In the genomic region with DNA sequence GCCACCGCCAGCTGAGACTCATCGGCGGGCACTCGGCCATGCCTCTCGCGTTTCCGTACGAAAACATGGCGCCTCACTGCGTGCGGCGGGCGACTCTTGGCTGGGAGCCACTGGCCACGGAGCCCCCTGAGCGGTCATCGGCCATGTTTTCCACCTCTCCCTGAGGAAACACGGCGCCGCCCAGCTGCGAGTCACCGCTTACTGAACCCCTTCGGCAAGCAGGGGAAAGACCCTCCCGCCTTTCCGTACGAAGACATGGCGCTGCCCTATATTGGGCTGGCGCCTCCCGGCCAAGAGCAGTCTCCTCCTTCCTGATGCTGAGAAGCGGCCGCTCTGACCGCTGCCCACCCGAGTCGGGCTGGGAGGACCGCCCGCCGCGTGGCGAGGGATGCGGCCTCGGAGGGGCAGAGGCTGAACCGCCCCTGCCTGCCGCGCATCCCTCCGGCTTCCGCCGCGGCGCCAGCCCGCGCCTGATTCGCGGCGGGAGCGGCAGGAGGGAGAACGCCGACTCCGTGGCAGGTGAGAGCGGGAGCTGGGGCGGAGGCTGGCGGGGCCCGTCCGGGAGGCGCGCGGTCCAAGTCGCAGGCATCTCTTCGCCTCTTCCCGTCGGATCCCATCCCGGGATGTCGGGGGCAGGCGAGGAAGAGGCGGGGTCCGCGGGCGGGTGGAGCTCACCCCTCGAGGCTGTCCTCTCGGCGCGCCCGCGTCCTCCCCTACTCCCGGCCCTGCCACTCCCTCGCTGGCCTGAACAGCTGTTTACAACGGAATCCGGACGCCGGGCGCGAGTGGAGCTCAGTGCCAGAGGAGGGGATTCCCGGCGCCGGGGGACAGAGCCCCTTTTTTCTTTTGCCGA, we compare ENCODE assay signal across 1 cellular context.
TF ChIP-seq lines count a peak whose summit lies in the region.

A gene with protein sequence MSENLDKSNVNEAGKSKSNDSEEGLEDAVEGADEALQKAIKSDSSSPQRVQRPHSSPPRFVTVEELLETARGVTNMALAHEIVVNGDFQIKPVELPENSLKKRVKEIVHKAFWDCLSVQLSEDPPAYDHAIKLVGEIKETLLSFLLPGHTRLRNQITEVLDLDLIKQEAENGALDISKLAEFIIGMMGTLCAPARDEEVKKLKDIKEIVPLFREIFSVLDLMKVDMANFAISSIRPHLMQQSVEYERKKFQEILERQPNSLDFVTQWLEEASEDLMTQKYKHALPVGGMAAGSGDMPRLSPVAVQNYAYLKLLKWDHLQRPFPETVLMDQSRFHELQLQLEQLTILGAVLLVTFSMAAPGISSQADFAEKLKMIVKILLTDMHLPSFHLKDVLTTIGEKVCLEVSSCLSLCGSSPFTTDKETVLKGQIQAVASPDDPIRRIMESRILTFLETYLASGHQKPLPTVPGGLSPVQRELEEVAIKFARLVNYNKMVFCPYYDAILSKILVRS (plus strand): TSS at position 299 of the 853 bp plus-strand sequence. CDS start 4,202 bp downstream, outside the sequence.

TF ChIP-seq in HepG2, 621 proteins besides CTCF, POLR2A, EP300 and RAD21 (continued from another document and continues in another):
- TF ChIP-seq SNAPC4 (CRISPR knock-in tag; IDR thresholded peaks at IDR 0.05) (peak; percentile 85; the same call in 1 of the 2 replicates), ZNF770 (CRISPR knock-in tag; IDR thresholded peaks at IDR 0.05) (peak; percentile 75), FOXC1 (CRISPR knock-in tag; IDR thresholded peaks at IDR 0.05; ENCODE audit: borderline replicate concordance) (peak; percentile 81; the same call in 1 of the 2 replicates), IRF9 (CRISPR knock-in tag; IDR thresholded peaks at IDR 0.05; ENCODE audit: borderline replicate concordance) (peak; percentile 76; the same call in 1 of the 2 replicates), THAP9 (CRISPR knock-in tag; IDR thresholded peaks at IDR 0.05; ENCODE audit: borderline replicate concordance) (peak; percentile 70; the same call in 1 of the 2 replicates), ZNF772 (CRISPR knock-in tag; IDR thresholded peaks at IDR 0.05) (no peak; the same call in 1 of the 2 replicates), ZNF589 (CRISPR knock-in tag; conservative IDR thresholded peaks at IDR 0.05) (peak; percentile 52; the same call in 1 of the 2 replicates), ZNF776 (CRISPR knock-in tag; IDR thresholded peaks at IDR 0.05) (peak; percentile 84), ZNF558 (CRISPR knock-in tag; IDR thresholded peaks at IDR 0.05; ENCODE audit: borderline replicate concordance) (peak; percentile 62; the same call in 1 of the 2 replicates), DR1 (CRISPR knock-in tag; IDR thresholded peaks at IDR 0.05) (peak; percentile 66), ZSCAN5A (CRISPR knock-in tag; IDR thresholded peaks at IDR 0.05; ENCODE audit: borderline replicate concordance) (peak; percentile 91), ZNF317 (CRISPR knock-in tag; IDR thresholded peaks at IDR 0.05) (peak; percentile 91), RAD51 (IDR thresholded peaks at IDR 0.05; ENCODE audit: borderline replicate concordance) (no peak), HDAC6 (IDR thresholded peaks at IDR 0.05; ENCODE audit: low read depth, low read length) (no peak), ZNF264 (CRISPR knock-in tag; IDR thresholded peaks at IDR 0.05) (peak; percentile 13; the same call in 1 of the 2 replicates), SMAD1 (CRISPR knock-in tag; IDR thresholded peaks at IDR 0.05; ENCODE audit: borderline replicate concordance, low read depth) (no peak), KLF12 (CRISPR knock-in tag; IDR thresholded peaks at IDR 0.05; ENCODE audit: borderline replicate concordance) (peak; percentile 82; the same call in 1 of the 2 replicates)
- TF ChIP-seq, protein P1, sequence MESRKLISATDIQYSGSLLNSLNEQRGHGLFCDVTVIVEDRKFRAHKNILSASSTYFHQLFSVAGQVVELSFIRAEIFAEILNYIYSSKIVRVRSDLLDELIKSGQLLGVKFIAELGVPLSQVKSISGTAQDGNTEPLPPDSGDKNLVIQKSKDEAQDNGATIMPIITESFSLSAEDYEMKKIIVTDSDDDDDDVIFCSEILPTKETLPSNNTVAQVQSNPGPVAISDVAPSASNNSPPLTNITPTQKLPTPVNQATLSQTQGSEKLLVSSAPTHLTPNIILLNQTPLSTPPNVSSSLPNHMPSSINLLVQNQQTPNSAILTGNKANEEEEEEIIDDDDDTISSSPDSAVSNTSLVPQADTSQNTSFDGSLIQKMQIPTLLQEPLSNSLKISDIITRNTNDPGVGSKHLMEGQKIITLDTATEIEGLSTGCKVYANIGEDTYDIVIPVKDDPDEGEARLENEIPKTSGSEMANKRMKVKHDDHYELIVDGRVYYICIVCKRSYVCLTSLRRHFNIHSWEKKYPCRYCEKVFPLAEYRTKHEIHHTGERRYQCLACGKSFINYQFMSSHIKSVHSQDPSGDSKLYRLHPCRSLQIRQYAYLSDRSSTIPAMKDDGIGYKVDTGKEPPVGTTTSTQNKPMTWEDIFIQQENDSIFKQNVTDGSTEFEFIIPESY (CRISPR knock-in tag; IDR thresholded peaks at IDR 0.05): no peak
- TF ChIP-seq, protein P2, sequence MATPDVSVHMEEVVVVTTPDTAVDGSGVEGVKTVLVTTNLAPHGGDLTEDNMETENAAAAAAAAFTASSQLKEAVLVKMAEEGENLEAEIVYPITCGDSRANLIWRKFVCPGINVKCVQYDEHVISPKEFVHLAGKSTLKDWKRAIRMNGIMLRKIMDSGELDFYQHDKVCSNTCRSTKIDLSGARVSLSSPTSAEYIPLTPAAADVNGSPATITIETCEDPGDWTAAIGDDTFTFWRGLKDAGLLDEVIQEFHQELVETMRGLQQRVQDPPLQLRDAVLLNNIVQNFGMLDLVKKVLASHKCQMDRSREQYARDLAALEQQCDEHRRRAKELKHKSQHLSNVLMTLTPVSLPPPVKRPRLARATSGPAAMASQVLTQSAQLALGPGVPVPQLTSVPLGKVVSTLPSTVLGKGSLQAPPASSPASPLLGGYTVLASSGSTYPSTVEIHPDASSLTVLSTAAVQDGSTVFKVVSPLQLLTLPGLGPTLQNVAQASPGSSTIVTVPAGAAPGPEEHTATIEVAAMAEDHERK (CRISPR knock-in tag; IDR thresholded peaks at IDR 0.05; ENCODE audit: low read depth): 0 out of 2 replicates have a peak, but pooled peaks have one; percentile 32
- TF ChIP-seq, protein P3, sequence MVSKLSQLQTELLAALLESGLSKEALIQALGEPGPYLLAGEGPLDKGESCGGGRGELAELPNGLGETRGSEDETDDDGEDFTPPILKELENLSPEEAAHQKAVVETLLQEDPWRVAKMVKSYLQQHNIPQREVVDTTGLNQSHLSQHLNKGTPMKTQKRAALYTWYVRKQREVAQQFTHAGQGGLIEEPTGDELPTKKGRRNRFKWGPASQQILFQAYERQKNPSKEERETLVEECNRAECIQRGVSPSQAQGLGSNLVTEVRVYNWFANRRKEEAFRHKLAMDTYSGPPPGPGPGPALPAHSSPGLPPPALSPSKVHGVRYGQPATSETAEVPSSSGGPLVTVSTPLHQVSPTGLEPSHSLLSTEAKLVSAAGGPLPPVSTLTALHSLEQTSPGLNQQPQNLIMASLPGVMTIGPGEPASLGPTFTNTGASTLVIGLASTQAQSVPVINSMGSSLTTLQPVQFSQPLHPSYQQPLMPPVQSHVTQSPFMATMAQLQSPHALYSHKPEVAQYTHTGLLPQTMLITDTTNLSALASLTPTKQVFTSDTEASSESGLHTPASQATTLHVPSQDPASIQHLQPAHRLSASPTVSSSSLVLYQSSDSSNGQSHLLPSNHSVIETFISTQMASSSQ (IDR thresholded peaks at IDR 0.05; ENCODE audit: low read depth): no peak
- TF ChIP-seq, protein P3 (CRISPR knock-in tag; IDR thresholded peaks at IDR 0.05; ENCODE audit: borderline replicate concordance): peak; percentile 14; the same call in 1 of the 2 replicates
